Comparison of ENCODE assay signal across 8 cellular contexts in genomic region chr2:102806250-102806837, GRCh38. TPM values are rescaled to one million over a fixed set of nuclear protein-coding genes. Genes with fewer than 3 reads are reported as not detected.
DNase-seq lines count a peak whose midpoint lies in the region; ATAC-seq, FAIRE-seq and TF ChIP-seq lines count a peak whose summit lies in the region.

No MANE protein-coding gene starts in this region.

- DNase-seq in AG10803 (ENCODE audit: low read depth) (peak; percentile 66), GM18507 (ENCODE audit: extremely low spot score, insufficient read length, low read depth) (peak; percentile 20), NCI-H2196 (lab: John Stamatoyannopoulos, UW; ENCODE audit: unreplicated experiment) (peak; percentile 69), epidermal melanocyte (ENCODE audit: insufficient read length, low spot score) (peak; percentile 84), mucosa of descending colon (peak in 2 of 3 donors; percentile 72 to 81), substantia nigra (lab: John Stamatoyannopoulos, UW) (peak in 39 of 49 donors; percentile 1 to 75 (median 33))
- peak; percentile 64 for DNase-seq in activated CD4-positive, alpha-beta T cell treated with anti-CD3 and anti-CD28 coated beads for 48 hours

- no peak overlapping the region for H3K27ac ChIP-seq in substantia nigra (ENCODE audit: low read depth, low read length, poor library complexity, severe bottlenecking)

- peak; percentile 87 for FAIRE-seq in GM18507 (lab: Jason Lieb, UNC)

- peak; percentile 59 for ATAC-seq in HG02973 (IDR thresholded peaks at IDR 0.05; ENCODE audit: unreplicated experiment)
- peak; percentile 83 for ATAC-seq in mucosa of descending colon

- intact Hi-C loops in mucosa of descending colon (cut with DNase I, micrococcal nuclease), result loop anchor here in 1 of 2 donors (10.0 kb wide), 1 partner anchor 52 kb away; no protein-coding TSS in a partner anchor

- H3K36me3 ChIP-seq in mucosa of descending colon (ENCODE audit: low read depth), result no peaks in the 10 kb centered on the region

- H3K9me3 ChIP-seq in mucosa of descending colon, result peaks cover 11% of the 10 kb centered on the region

- H3K4me1 ChIP-seq in mucosa of descending colon (ENCODE audit: low read depth), result no peaks in the 10 kb centered on the region

- H3K4me3 ChIP-seq in AG10803 (ENCODE audit: low read length) (no peak overlapping the region), mucosa of descending colon (no peak overlapping the region)

- peak; percentile 96 for TF ChIP-seq CTCF in AG10803 (conservative IDR thresholded peaks at IDR 0.05; ENCODE audit: low read length)
- peak; percentile 54 for TF ChIP-seq CTCF in mucosa of descending colon (IDR thresholded peaks at IDR 0.05)

RNA-seq across cellular contexts. Expression of gene TMEM182, which starts 44.5 kb away (rescaled TPM):
- total RNA-seq in mucosa of descending colon, result 1 to 10 TPM; 3.2 to 4.4 (median 3.4) TPM

Comparison
In these comparisons a context has a peak if more than half of its experiments do, and no peak if none do; other contexts are left out.
1. DNase-seq: peak in every context shown above with its lines; median percentile 84 in epidermal melanocyte; 76 in mucosa of descending colon; 69 in NCI-H2196; 66 in AG10803; 64 in activated CD4-positive, alpha-beta T cell treated with anti-CD3 and anti-CD28 coated beads for 48 hours; 33 in substantia nigra; 20 in GM18507.